1 cellular context compared by ENCODE assay signal in the genomic region with DNA sequence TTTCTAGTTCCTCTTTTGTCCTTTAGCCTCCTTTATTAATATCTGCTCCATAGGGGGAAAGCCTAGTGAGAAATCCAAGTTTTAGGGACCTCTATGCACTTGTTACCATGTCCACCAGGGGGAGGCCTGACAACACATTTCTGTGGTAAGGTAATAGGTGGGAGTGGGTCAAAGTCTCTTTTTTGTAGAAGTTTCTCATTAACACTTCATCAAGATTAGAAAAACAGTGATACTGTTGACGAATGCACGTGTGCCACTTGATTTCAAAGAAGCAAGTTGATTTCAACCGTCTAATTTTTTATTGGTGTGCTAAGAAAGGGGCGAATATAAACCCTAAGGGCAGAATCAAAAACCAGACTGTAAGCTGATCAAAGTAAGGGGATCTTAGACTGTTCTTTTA.
TF ChIP-seq lines count a peak whose summit lies in the region.

No MANE protein-coding gene starts in this region.

TF ChIP-seq in endothelial cell of umbilical vein, 7 proteins besides CTCF, POLR2A, EP300 and RAD21:
- TF ChIP-seq POLR2AphosphoS5 (IDR thresholded peaks at IDR 0.05; ENCODE audit: insufficient read depth, low read depth, low read length) (no peak), JUN (IDR thresholded peaks at IDR 0.05; ENCODE audit: borderline replicate concordance, insufficient read depth, insufficient read length, low read depth) (no peak), EZH2 (IDR thresholded peaks at IDR 0.05; ENCODE audit: borderline replicate concordance, low read depth, low read length, severe bottlenecking) (no peak), GATA2 (IDR thresholded peaks at IDR 0.05; ENCODE audit: insufficient read depth, insufficient read length, low read depth, low read length) (no peak)
TF ChIP-seq in endothelial cell of umbilical vein: peak in this region for 0.
